ENCODE assay signal across 13 cellular contexts in the genomic region with DNA sequence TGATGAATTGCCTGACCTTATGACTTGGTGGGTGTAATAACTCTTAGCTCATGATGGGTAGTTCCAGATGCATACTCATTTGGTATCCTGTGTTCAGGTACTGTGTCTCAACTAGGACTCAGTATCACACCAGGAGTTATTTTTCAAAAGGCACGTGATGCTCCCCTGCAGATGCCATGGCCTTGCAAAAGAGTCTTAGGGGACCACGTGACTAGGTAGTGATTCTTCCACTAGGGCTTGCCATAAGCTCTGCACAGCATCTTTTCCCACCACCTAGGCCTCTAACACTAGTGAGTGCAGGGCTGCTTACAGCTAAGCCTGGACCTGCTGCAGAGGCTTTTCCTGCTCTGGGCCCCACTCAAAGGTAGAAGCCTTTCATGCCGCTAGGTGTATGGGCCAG. TPM values are rescaled to one million over a fixed set of nuclear protein-coding genes. Genes with fewer than 3 reads are reported as not detected.
A peak's percentile ranks its signal among the peaks of the same experiment; 100 is the strongest.
DNase-seq lines count a peak whose midpoint lies in the region; ATAC-seq, FAIRE-seq and TF ChIP-seq lines count a peak whose summit lies in the region.
"Had no signal": no experiment of that assay in that cellular context is flagged by ENCODE, and none has a peak within 500 bp of the region (broad histone marks: within the 10 kb centered on the region; RNA-seq: fewer than 3 reads in every experiment).

No MANE protein-coding gene starts in this region.

- no peak for TF ChIP-seq CTCF in GM12878 (IDR thresholded peaks at IDR 0.05 in 2 of 3, conservative IDR thresholded peaks at IDR 0.05 in 1 of 3; ENCODE audit: control insufficient read depth in 2 of 3, extremely low read depth in 1 of 3, insufficient read depth in 1 of 3, low read depth in 3 of 3, low read length in 3 of 3)
- no peak for TF ChIP-seq CTCF in transverse colon (IDR thresholded peaks at IDR 0.05)

- H3K27me3 Mint-ChIP-seq in activated CD8-positive, alpha-beta memory T cell treated with anti-CD3 and anti-CD28 coated beads, Interleukin-2, amount 10 ng/mL, durations not matched to agents 7 days and 5 days: peaks cover 42% of the 10 kb centered on the region

- intact Hi-C loops in GM12878 (cut with micrococcal nuclease; ENCODE audit: unreplicated experiment) (no loop called here), transverse colon (cut with DNase I; ENCODE audit: low total_unique reads) (no loop called here)

- H3K27me3 ChIP-seq in GM12878 (replicated peaks in 1 of 2; ENCODE audit: control insufficient read depth in 2 of 2, insufficient read depth in 2 of 2, low read length in 1 of 2) (no peaks in the 10 kb centered on the region), transverse colon (no peaks in the 10 kb centered on the region)
- H3K27me3 ChIP-seq: BLaER1 had no signal

- peak; percentile 35 for DNase-seq in activated CD8-positive, alpha-beta memory T cell treated with anti-CD3 and anti-CD28 coated beads, Interleukin-2, amount 10 ng/mL, durations not matched to agents 7 days and 5 days
- no peak for DNase-seq in activated CD8-positive, alpha-beta memory T cell treated with anti-CD3 and anti-CD28 coated beads for 24 hours
- DNase-seq in GM12878 (ENCODE audit: low read depth, low spot score) (no peak), transverse colon (no peak)
- DNase-seq: 8988T, AML-193, DMS53, GF-D8 had no signal

- SMC1A ChIA-PET in GM12878 (lab: Charles Lee; ENCODE audit: uncharacterized antibody, unreplicated experiment): interaction anchor here (1.0 to 7.5 kb wide), 8 partner anchors 7 to 110 kb away, joined by 3 to 68 read pairs (median 27); a partner anchor contains a TSS

- peaks cover 15% of the 10 kb centered on the region for H3K4me1 ChIP-seq in GM12878 (ENCODE audit: control insufficient read depth, insufficient read depth, low read length)
- H3K4me1 ChIP-seq in transverse colon: peaks cover 13 to 77% (median 37%) of the 10 kb centered on the region in 4 donors
- H3K4me1 ChIP-seq: HAP-1 had no signal

- no peak overlapping the region for H3K4me3 Mint-ChIP-seq in activated CD8-positive, alpha-beta memory T cell treated with anti-CD3 and anti-CD28 coated beads, Interleukin-2, amount 10 ng/mL, durations not matched to agents 7 days and 5 days

- no peaks in the 10 kb centered on the region for H3K4me1 Mint-ChIP-seq in activated CD8-positive, alpha-beta memory T cell treated with anti-CD3 and anti-CD28 coated beads, Interleukin-2, amount 10 ng/mL, durations not matched to agents 7 days and 5 days

- POLR2A ChIA-PET in GM12878 (lab: Charles Lee): interaction anchor here (0.9 to 1.1 kb wide), 2 partner anchors 20 to 44 kb away, joined by 3 to 5 read pairs; no protein-coding TSS in a partner anchor

- H3K36me3 ChIP-seq in GM12878 (ENCODE audit: control insufficient read depth in 2 of 2, insufficient read depth in 2 of 2, low read length in 1 of 2): no peaks in the 10 kb centered on the region
- H3K36me3 ChIP-seq in transverse colon: no peaks in the 10 kb centered on the region
- H3K36me3 ChIP-seq: BLaER1, HAP-1 had no signal

- H3K27ac ChIP-seq in GM12878 (ENCODE audit: control insufficient read depth, insufficient read depth) (no peak overlapping the region), transverse colon (peak overlapping the region; percentile 73 to 80 (median 76))
- H3K27ac ChIP-seq: BLaER1 had no signal

- no peaks in the 10 kb centered on the region for H3K9me3 ChIP-seq in GM12878 (replicated peaks; ENCODE audit: control insufficient read depth, insufficient read depth, low read length)
- H3K9me3 ChIP-seq in transverse colon: no peaks in the 10 kb centered on the region
- H3K9me3 ChIP-seq: BLaER1, HAP-1 had no signal

- H3K9ac ChIP-seq in GM12878 (ENCODE audit: control insufficient read depth, insufficient read depth, low read length): no peak overlapping the region
- H3K9ac ChIP-seq: BLaER1 had no signal

- no peaks in the 10 kb centered on the region for H4K20me1 ChIP-seq in GM12878 (ENCODE audit: control insufficient read depth, insufficient read depth)
- H4K20me1 ChIP-seq: BLaER1 had no signal

- in situ Hi-C loops in GM12878 (cut with MboI): no loop called here
- in situ Hi-C loops in transverse colon (cut with MboI; ENCODE audit: low pct_ligation_motif_present in 1 of 4, low pct_unique_long_range_greater_than_20kb in 1 of 4, low sequenced_read_pairs in 3 of 4): no loop called here

- no peak overlapping the region for H3K4me2 ChIP-seq in GM12878 (ENCODE audit: control insufficient read depth, insufficient read depth)
- H3K4me2 ChIP-seq: BLaER1 had no signal

- TF ChIP-seq EP300 in GM12878 (IDR thresholded peaks at IDR 0.05; ENCODE audit: borderline replicate concordance in 1 of 2, control insufficient read depth in 1 of 2, low read depth in 2 of 2, low read length in 2 of 2) (no peak), transverse colon (IDR thresholded peaks at IDR 0.05; ENCODE audit: low read depth) (no peak)

- 85% methylated on average over 3 of the region's 3 CpGs for WGBS in GM12878 (ENCODE audit: insufficient coverage, insufficient replicate concordance, low lambda C conversion rate, missing lambda C conversion rate)
- WGBS in transverse colon (ENCODE audit: low coverage in 1 of 2), 2 donors: 81% methylated on average over 3 of the region's 3 CpGs; no CpG with 5 or more reads in 1 of the 2 donors

- ATAC-seq in activated CD8-positive, alpha-beta memory T cell treated with anti-CD3 and anti-CD28 coated beads, Interleukin-2, amount 10 ng/mL, durations not matched to agents 7 days and 5 days: no peak
- no peak for ATAC-seq in GM12878
- ATAC-seq in HG03280 (IDR thresholded peaks at IDR 0.05; ENCODE audit: unreplicated experiment): no peak

- RAD21 ChIA-PET in GM12878 (lab: Charles Lee; ENCODE audit: unreplicated experiment): interaction anchor here (1.6 to 4.4 kb wide), 3 partner anchors 9 to 165 kb away, joined by 6 to 36 read pairs (median 9); no protein-coding TSS in a partner anchor

- H3K36me3 Mint-ChIP-seq in activated CD8-positive, alpha-beta memory T cell treated with anti-CD3 and anti-CD28 coated beads, Interleukin-2, amount 10 ng/mL, durations not matched to agents 7 days and 5 days: no peaks in the 10 kb centered on the region

- BruUV-seq in GM12878 (replicated peaks; lab: Mats Ljungman, UMichigan): no TSS peak

- TF ChIP-seq POLR2A in GM12878 (IDR thresholded peaks at IDR 0.05; ENCODE audit: low read depth, low read length): no peak
- TF ChIP-seq POLR2A in transverse colon (IDR thresholded peaks at IDR 0.05): no peak

- H2AFZ ChIP-seq in GM12878 (ENCODE audit: control insufficient read depth, low read depth, low read length): no peak overlapping the region

- CTCF ChIA-PET in activated CD8-positive, alpha-beta memory T cell treated with anti-CD3 and anti-CD28 coated beads, Interleukin-2, amount 10 ng/mL, durations not matched to agents 7 days and 5 days (lab: Charles Lee): interaction anchor here (1.0 to 7.4 kb wide), 6 partner anchors 8 to 239 kb away, joined by 3 to 47 read pairs (median 6); no protein-coding TSS in a partner anchor
- CTCF ChIA-PET in GM12878 (lab: Yijun Ruan, JAX): interaction anchor here (0.7 to 9.8 kb wide), 14 partner anchors 8 to 362 kb away, joined by 3 to 136 read pairs (median 7); a partner anchor contains a TSS

- H3K27ac Mint-ChIP-seq in activated CD8-positive, alpha-beta memory T cell treated with anti-CD3 and anti-CD28 coated beads, Interleukin-2, amount 10 ng/mL, durations not matched to agents 7 days and 5 days: no peak overlapping the region

- H3K4me3 ChIP-seq in GM12878: no peak overlapping the region
- H3K4me3 ChIP-seq in transverse colon: no peak overlapping the region
- H3K4me3 ChIP-seq: BLaER1, HAP-1 had no signal

- FAIRE-seq in GM12878 (lab: Jason Lieb, UNC): no peak
- FAIRE-seq: H1, HTR-8/SVneo had no signal

- H3K9me3 Mint-ChIP-seq in activated CD8-positive, alpha-beta memory T cell treated with anti-CD3 and anti-CD28 coated beads, Interleukin-2, amount 10 ng/mL, durations not matched to agents 7 days and 5 days (ENCODE audit: low read depth): no peaks in the 10 kb centered on the region

- no peaks in the 10 kb centered on the region for H3K79me2 ChIP-seq in GM12878 (ENCODE audit: control insufficient read depth, insufficient read depth, low read length)

- TF ChIP-seq RAD21 in GM12878 (IDR thresholded peaks at IDR 0.05; ENCODE audit: insufficient read depth, low read depth, low read length): no peak

RNA-seq across cellular contexts. Expression of a gene that starts 3.9 kb away (rescaled TPM):
- total RNA-seq in activated CD8-positive, alpha-beta memory T cell treated with anti-CD3 and anti-CD28 coated beads, Interleukin-2, amount 10 ng/mL, durations not matched to agents 7 days and 5 days: not detected
- total RNA-seq in GM12878 (2013; cell fraction: nucleolus; rRNA removed): 0.24 TPM in 1 of 2 replicates, not detected in the other
- total RNA-seq in GM12878 (2014; rRNA removed): 0.06 and 0.16 TPM in 2 replicates
- 0.04 and 0.14 TPM in 2 replicates for total RNA-seq in GM12878 (2014; rRNA removed; fragmentation: Illumina TruSeq; extraction: Trizol)
- total RNA-seq in GM12878 (2021): not detected in 2 replicates
- polyA plus RNA-seq in GM12878 (2011; ENCODE audit: low read depth): not detected
- polyA plus RNA-seq in GM12878 (2011; rRNA removed): 0.08 TPM in 1 of 2 replicates, not detected in the other
- 0.08 and 0.12 TPM in 2 replicates for polyA plus RNA-seq in GM12878 (2011; cell fraction: cytosol; rRNA removed)
- 0.13 TPM in 1 of 2 replicates, not detected in the other for polyA plus RNA-seq in GM12878 (2011; cell fraction: nucleus; rRNA removed)
- polyA plus RNA-seq in GM12878 (2012): 0.09 TPM in 1 of 2 replicates, not detected in the other
- polyA plus RNA-seq in GM12878 (2014; fragmentation: Illumina TruSeq; extraction: Trizol): 0.04 and 0.11 TPM in 2 replicates
- under 1 TPM in 1 of 2 experiments, not detected in 1; 0.05 TPM for polyA plus RNA-seq in GM12878 (2014; fragmentation: Nextera tagmentation; extraction: Ambion mirVana)
- 0.15 and 0.16 TPM in 2 replicates for polyA plus RNA-seq in GM12878 (2014; rRNA removed)
- polyA plus RNA-seq in GM12878 (2016; fragmentation: Nextera tagmentation; extraction: Ambion mirVana): under 1 TPM in 1 of 2 experiments, not detected in 1; 0.14 TPM
- 0.10 and 0.22 TPM in 2 replicates for polyA minus RNA-seq in GM12878 (2011; rRNA and poly(A)+ RNA removed)
- polyA minus RNA-seq in GM12878 (2011; cell fraction: cytosol; rRNA and poly(A)+ RNA removed): not detected in 2 replicates
- polyA minus RNA-seq in GM12878 (2011; cell fraction: nucleus; rRNA and poly(A)+ RNA removed): 0.19 and 0.24 TPM in 2 replicates
- 1 to 10 TPM in 1 of 4 donors, under 1 TPM in 2, not detected in 1; 0.37 to 2.4 (median 0.64) TPM for total RNA-seq in transverse colon
- total RNA-seq: H1 had no signal
- polyA plus RNA-seq: H1 had no signal

RNA-seq across cellular contexts. Expression of a gene that starts 27.9 kb away (rescaled TPM):
- under 1 TPM; 0.06 to 0.07 TPM for total RNA-seq in activated CD8-positive, alpha-beta memory T cell treated with anti-CD3 and anti-CD28 coated beads, Interleukin-2, amount 10 ng/mL, durations not matched to agents 7 days and 5 days
- 0.59 and 0.61 TPM in 2 replicates for total RNA-seq in GM12878 (2013; cell fraction: nucleolus; rRNA removed)
- total RNA-seq in GM12878 (2014; rRNA removed) (1.6 and 1.8 TPM in 2 replicates), GM12878 (2014; rRNA removed; fragmentation: Illumina TruSeq; extraction: Trizol) (7.6 and 7.9 TPM in 2 replicates), GM12878 (2021) (4.7 and 5.0 TPM in 2 replicates), transverse colon (over 10,000 TPM in 1 of 4 donors, 1,000 to 10,000 TPM in 3; 3,370 to 10,796 (median 6,659) TPM)
- 1.3 TPM for polyA plus RNA-seq in GM12878 (2011; ENCODE audit: low read depth)
- polyA plus RNA-seq in GM12878 (2011; rRNA removed) (1.7 and 1.8 TPM in 2 replicates), GM12878 (2014; fragmentation: Illumina TruSeq; extraction: Trizol) (4.1 and 14.3 TPM in 2 replicates), GM12878 (2014; fragmentation: Nextera tagmentation; extraction: Ambion mirVana) (1 to 10 TPM; 1.1 to 2.0 TPM), GM12878 (2014; rRNA removed) (1.7 and 2.4 TPM in 2 replicates), GM12878 (2016; fragmentation: Nextera tagmentation; extraction: Ambion mirVana) (1 to 10 TPM in 1 of 2 experiments, under 1 TPM in 1; 0.96 to 1.2 TPM)
- polyA plus RNA-seq in GM12878 (2011; cell fraction: cytosol; rRNA removed): 0.92 and 0.93 TPM in 2 replicates
- polyA plus RNA-seq in GM12878 (2011; cell fraction: nucleus; rRNA removed): 1.0 TPM in 2 replicates
- 2.4 and 5.4 TPM in 2 replicates for polyA plus RNA-seq in GM12878 (2012)
- 3.9 and 4.7 TPM in 2 replicates for polyA minus RNA-seq in GM12878 (2011; rRNA and poly(A)+ RNA removed)
- 1.9 and 3.5 TPM in 2 replicates for polyA minus RNA-seq in GM12878 (2011; cell fraction: cytosol; rRNA and poly(A)+ RNA removed)
- polyA minus RNA-seq in GM12878 (2011; cell fraction: nucleus; rRNA and poly(A)+ RNA removed): 4.5 and 5.0 TPM in 2 replicates
- total RNA-seq: H1 had no signal
- polyA plus RNA-seq: H1 had no signal

RNA-seq across cellular contexts. Expression of a gene that starts 52.4 kb away (rescaled TPM):
- 10 to 100 TPM; 33.0 to 37.2 TPM for total RNA-seq in activated CD8-positive, alpha-beta memory T cell treated with anti-CD3 and anti-CD28 coated beads, Interleukin-2, amount 10 ng/mL, durations not matched to agents 7 days and 5 days
- total RNA-seq in GM12878 (2013; cell fraction: nucleolus; rRNA removed): 279 and 312 TPM in 2 replicates
- total RNA-seq in GM12878 (2014; rRNA removed) (112 and 125 TPM in 2 replicates), GM12878 (2014; rRNA removed; fragmentation: Illumina TruSeq; extraction: Trizol) (95.3 and 97.0 TPM in 2 replicates), GM12878 (2021) (191 and 207 TPM in 2 replicates), transverse colon (10 to 100 TPM in 2 of 4 donors, 1 to 10 TPM in 1, under 1 TPM in 1; 1.00 to 51.6 (median 15.9) TPM)
- 172 TPM for polyA plus RNA-seq in GM12878 (2011; ENCODE audit: low read depth)
- polyA plus RNA-seq in GM12878 (2011; rRNA removed) (110 and 200 TPM in 2 replicates), GM12878 (2014; fragmentation: Illumina TruSeq; extraction: Trizol) (245 and 297 TPM in 2 replicates), GM12878 (2014; fragmentation: Nextera tagmentation; extraction: Ambion mirVana) (10 to 100 TPM; 79.7 to 81.7 TPM), GM12878 (2014; rRNA removed) (155 and 157 TPM in 2 replicates), GM12878 (2016; fragmentation: Nextera tagmentation; extraction: Ambion mirVana) (100 to 1,000 TPM; 107 to 120 TPM)
- polyA plus RNA-seq in GM12878 (2011; cell fraction: cytosol; rRNA removed): 276 and 324 TPM in 2 replicates
- polyA plus RNA-seq in GM12878 (2011; cell fraction: nucleus; rRNA removed): 227 and 311 TPM in 2 replicates
- 247 and 253 TPM in 2 replicates for polyA plus RNA-seq in GM12878 (2012)
- 217 and 266 TPM in 2 replicates for polyA minus RNA-seq in GM12878 (2011; rRNA and poly(A)+ RNA removed)
- polyA minus RNA-seq in GM12878 (2011; cell fraction: cytosol; rRNA and poly(A)+ RNA removed): 72.0 and 80.5 TPM in 2 replicates
- polyA minus RNA-seq in GM12878 (2011; cell fraction: nucleus; rRNA and poly(A)+ RNA removed): 80.6 and 107 TPM in 2 replicates
- total RNA-seq: H1 had no signal

RNA-seq across cellular contexts. Expression of a gene that starts 58.4 kb away (rescaled TPM):
- not detected for total RNA-seq in activated CD8-positive, alpha-beta memory T cell treated with anti-CD3 and anti-CD28 coated beads, Interleukin-2, amount 10 ng/mL, durations not matched to agents 7 days and 5 days
- total RNA-seq in GM12878 (2013; cell fraction: nucleolus; rRNA removed): not detected in 2 replicates
- total RNA-seq in GM12878 (2014; rRNA removed) (not detected in 2 replicates), GM12878 (2014; rRNA removed; fragmentation: Illumina TruSeq; extraction: Trizol) (not detected in 2 replicates), GM12878 (2021) (0.03 and 0.08 TPM in 2 replicates), transverse colon (10 to 100 TPM; 25.7 to 41.2 (median 29.2) TPM)
- not detected for polyA plus RNA-seq in GM12878 (2011; ENCODE audit: low read depth)
- polyA plus RNA-seq in GM12878 (2011; rRNA removed) (0.01 TPM in 1 of 2 replicates, not detected in the other), GM12878 (2014; fragmentation: Illumina TruSeq; extraction: Trizol) (not detected in 2 replicates), GM12878 (2014; fragmentation: Nextera tagmentation; extraction: Ambion mirVana) (not detected), GM12878 (2014; rRNA removed) (not detected in 2 replicates), GM12878 (2016; fragmentation: Nextera tagmentation; extraction: Ambion mirVana) (not detected)
- polyA plus RNA-seq in GM12878 (2011; cell fraction: cytosol; rRNA removed): 0.01 TPM in 1 of 2 replicates, not detected in the other
- polyA plus RNA-seq in GM12878 (2011; cell fraction: nucleus; rRNA removed): not detected in 2 replicates
- polyA plus RNA-seq in GM12878 (2012): 0.04 TPM in 1 of 2 replicates, not detected in the other
- polyA minus RNA-seq in GM12878 (2011; rRNA and poly(A)+ RNA removed): not detected in 2 replicates
- not detected in 2 replicates for polyA minus RNA-seq in GM12878 (2011; cell fraction: cytosol; rRNA and poly(A)+ RNA removed)
- polyA minus RNA-seq in GM12878 (2011; cell fraction: nucleus; rRNA and poly(A)+ RNA removed): not detected in 2 replicates

Comparison
In these comparisons a context has a peak if more than half of its experiments do, and no peak if none do; other contexts are left out.
1. RNA of a gene that starts 27.9 kb away (total RNA-seq): 3,370 to 10,796 TPM in transverse colon; 0.59 to 7.9 TPM in GM12878 and 0.06 to 0.07 TPM in activated CD8-positive, alpha-beta memory T cell treated with anti-CD3 and anti-CD28 coated beads, Interleukin-2, amount 10 ng/mL, durations not matched to agents 7 days and 5 days; every median in the first group is over 100 times any median in the second.